1 cellular context compared by ENCODE assay signal in the genomic region with DNA sequence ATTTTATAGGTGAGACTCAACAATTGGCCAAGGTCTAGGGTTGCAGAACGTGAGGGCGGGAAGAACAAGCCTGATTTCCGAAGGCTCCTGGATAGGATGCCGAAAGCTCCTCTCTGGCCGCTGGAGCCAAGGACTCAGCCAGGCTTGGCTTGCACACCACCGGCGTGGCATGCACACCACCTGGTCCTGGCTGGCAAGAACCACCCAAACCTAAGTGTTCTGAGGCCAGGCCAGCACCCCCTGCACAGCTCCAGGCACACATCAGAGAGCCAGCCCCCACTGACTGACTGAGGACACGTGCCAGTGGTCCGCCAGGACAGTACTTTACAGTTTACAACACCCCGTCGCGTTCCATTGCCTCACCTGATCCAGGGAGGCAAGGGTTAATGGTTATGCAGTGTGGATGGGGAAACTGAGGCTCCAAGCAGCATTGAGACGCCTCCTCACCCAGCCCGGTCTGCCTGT.
TF ChIP-seq lines count a peak whose summit lies in the region.

No MANE protein-coding gene starts in this region.

TF ChIP-seq in H1, 55 proteins besides CTCF, POLR2A, EP300 and RAD21 (continued from another document):
- TF ChIP-seq, protein P1, sequence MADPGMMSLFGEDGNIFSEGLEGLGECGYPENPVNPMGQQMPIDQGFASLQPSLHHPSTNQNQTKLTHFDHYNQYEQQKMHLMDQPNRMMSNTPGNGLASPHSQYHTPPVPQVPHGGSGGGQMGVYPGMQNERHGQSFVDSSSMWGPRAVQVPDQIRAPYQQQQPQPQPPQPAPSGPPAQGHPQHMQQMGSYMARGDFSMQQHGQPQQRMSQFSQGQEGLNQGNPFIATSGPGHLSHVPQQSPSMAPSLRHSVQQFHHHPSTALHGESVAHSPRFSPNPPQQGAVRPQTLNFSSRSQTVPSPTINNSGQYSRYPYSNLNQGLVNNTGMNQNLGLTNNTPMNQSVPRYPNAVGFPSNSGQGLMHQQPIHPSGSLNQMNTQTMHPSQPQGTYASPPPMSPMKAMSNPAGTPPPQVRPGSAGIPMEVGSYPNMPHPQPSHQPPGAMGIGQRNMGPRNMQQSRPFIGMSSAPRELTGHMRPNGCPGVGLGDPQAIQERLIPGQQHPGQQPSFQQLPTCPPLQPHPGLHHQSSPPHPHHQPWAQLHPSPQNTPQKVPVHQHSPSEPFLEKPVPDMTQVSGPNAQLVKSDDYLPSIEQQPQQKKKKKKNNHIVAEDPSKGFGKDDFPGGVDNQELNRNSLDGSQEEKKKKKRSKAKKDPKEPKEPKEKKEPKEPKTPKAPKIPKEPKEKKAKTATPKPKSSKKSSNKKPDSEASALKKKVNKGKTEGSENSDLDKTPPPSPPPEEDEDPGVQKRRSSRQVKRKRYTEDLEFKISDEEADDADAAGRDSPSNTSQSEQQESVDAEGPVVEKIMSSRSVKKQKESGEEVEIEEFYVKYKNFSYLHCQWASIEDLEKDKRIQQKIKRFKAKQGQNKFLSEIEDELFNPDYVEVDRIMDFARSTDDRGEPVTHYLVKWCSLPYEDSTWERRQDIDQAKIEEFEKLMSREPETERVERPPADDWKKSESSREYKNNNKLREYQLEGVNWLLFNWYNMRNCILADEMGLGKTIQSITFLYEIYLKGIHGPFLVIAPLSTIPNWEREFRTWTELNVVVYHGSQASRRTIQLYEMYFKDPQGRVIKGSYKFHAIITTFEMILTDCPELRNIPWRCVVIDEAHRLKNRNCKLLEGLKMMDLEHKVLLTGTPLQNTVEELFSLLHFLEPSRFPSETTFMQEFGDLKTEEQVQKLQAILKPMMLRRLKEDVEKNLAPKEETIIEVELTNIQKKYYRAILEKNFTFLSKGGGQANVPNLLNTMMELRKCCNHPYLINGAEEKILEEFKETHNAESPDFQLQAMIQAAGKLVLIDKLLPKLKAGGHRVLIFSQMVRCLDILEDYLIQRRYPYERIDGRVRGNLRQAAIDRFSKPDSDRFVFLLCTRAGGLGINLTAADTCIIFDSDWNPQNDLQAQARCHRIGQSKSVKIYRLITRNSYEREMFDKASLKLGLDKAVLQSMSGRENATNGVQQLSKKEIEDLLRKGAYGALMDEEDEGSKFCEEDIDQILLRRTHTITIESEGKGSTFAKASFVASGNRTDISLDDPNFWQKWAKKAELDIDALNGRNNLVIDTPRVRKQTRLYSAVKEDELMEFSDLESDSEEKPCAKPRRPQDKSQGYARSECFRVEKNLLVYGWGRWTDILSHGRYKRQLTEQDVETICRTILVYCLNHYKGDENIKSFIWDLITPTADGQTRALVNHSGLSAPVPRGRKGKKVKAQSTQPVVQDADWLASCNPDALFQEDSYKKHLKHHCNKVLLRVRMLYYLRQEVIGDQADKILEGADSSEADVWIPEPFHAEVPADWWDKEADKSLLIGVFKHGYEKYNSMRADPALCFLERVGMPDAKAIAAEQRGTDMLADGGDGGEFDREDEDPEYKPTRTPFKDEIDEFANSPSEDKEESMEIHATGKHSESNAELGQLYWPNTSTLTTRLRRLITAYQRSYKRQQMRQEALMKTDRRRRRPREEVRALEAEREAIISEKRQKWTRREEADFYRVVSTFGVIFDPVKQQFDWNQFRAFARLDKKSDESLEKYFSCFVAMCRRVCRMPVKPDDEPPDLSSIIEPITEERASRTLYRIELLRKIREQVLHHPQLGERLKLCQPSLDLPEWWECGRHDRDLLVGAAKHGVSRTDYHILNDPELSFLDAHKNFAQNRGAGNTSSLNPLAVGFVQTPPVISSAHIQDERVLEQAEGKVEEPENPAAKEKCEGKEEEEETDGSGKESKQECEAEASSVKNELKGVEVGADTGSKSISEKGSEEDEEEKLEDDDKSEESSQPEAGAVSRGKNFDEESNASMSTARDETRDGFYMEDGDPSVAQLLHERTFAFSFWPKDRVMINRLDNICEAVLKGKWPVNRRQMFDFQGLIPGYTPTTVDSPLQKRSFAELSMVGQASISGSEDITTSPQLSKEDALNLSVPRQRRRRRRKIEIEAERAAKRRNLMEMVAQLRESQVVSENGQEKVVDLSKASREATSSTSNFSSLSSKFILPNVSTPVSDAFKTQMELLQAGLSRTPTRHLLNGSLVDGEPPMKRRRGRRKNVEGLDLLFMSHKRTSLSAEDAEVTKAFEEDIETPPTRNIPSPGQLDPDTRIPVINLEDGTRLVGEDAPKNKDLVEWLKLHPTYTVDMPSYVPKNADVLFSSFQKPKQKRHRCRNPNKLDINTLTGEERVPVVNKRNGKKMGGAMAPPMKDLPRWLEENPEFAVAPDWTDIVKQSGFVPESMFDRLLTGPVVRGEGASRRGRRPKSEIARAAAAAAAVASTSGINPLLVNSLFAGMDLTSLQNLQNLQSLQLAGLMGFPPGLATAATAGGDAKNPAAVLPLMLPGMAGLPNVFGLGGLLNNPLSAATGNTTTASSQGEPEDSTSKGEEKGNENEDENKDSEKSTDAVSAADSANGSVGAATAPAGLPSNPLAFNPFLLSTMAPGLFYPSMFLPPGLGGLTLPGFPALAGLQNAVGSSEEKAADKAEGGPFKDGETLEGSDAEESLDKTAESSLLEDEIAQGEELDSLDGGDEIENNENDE (IDR thresholded peaks at IDR 0.05; ENCODE audit: insufficient replicate concordance, low read length) = no peak
- TF ChIP-seq JUND (IDR thresholded peaks at IDR 0.05; ENCODE audit: low read length) = no peak
- TF ChIP-seq ASH2L (IDR thresholded peaks at IDR 0.05; ENCODE audit: low read length) = no peak
TF ChIP-seq in H1: peak in this region for 0.
